Comparison of ENCODE assay signal across 23 cellular contexts in genomic region chr19:37342753-37343152, GRCh38. TPM values are rescaled to one million over a fixed set of nuclear protein-coding genes. Genes with fewer than 3 reads are reported as not detected.
A peak's percentile ranks its signal among the peaks of the same experiment; 100 is the strongest.
DNase-seq lines count a peak whose midpoint lies in the region; ATAC-seq and TF ChIP-seq lines count a peak whose summit lies in the region.
"Had no signal": no experiment of that assay in that cellular context is flagged by ENCODE, and none has a peak within 500 bp of the region (broad histone marks: within the 10 kb centered on the region; RNA-seq: fewer than 3 reads in every experiment).

No MANE protein-coding gene starts in this region.

- H3K9me3 ChIP-seq in heart left ventricle (peaks cover 0 to 6% (median 0%) of the 10 kb centered on the region in 12 donors), right atrium auricular region (no peaks in the 10 kb centered on the region)
- H3K9me3 ChIP-seq: SK-N-SH had no signal

- no peak overlapping the region for H3K4me3 ChIP-seq in heart left ventricle
- H3K4me3 ChIP-seq in right atrium auricular region = no peak overlapping the region
- no peak overlapping the region for H3K4me3 ChIP-seq in fibroblast of pulmonary artery (replicated peaks; ENCODE audit: low read depth, low read length)
- H3K4me3 ChIP-seq: A549, BLaER1, Peyer's patch had no signal

- ATAC-seq in heart left ventricle = peak in 3 of 4 donors; percentile 35 to 47 (median 39)
- ATAC-seq: A549 had no signal

- peak overlapping the region in 1 of 12 donors; percentile 7 for H3K27ac ChIP-seq in heart left ventricle
- no peak overlapping the region for H3K27ac ChIP-seq in right atrium auricular region
- H3K27ac ChIP-seq: A549, BLaER1, Peyer's patch had no signal

- H3K4me1 ChIP-seq in heart left ventricle (peaks cover 3 to 44% (median 13%) of the 10 kb centered on the region in 12 donors), right atrium auricular region (peaks cover 0 to 14% of the 10 kb centered on the region in 2 donors)
- H3K4me1 ChIP-seq: A549, Peyer's patch had no signal

- H3K27me3 ChIP-seq in heart left ventricle = no peaks in the 10 kb centered on the region
- no peaks in the 10 kb centered on the region for H3K27me3 ChIP-seq in right atrium auricular region
- H3K27me3 ChIP-seq: BLaER1, Peyer's patch had no signal

- H3K36me3 ChIP-seq in heart left ventricle (peaks cover 0 to 47% (median 28%) of the 10 kb centered on the region in 9 donors), right atrium auricular region (peaks cover 32% of the 10 kb centered on the region)

- TF ChIP-seq POLR2A in heart left ventricle (IDR thresholded peaks at IDR 0.05) = peak in 1 of 2 donors; percentile 11

- intact Hi-C loops in heart left ventricle (cut with DNase I) = no loop called here

- DNase-seq in heart left ventricle = no peak
- no peak for DNase-seq in right atrium auricular region (ENCODE audit: low spot score)
- DNase-seq in M059J (ENCODE audit: low read depth) = peak; percentile 43
- DNase-seq in fibroblast of pulmonary artery (ENCODE audit: low read depth) = peak; percentile 22
- no peak for DNase-seq in NCI-H1417 (lab: John Stamatoyannopoulos, UW)
- no peak for DNase-seq in stimulated activated CD4-positive, alpha-beta T cell treated with anti-CD3 and anti-CD28 coated beads, Interleukin-15, amount 100 ng/mL, for 24 hours
- DNase-seq in Kasumi-1 (lab: John Stamatoyannopoulos, UW) = no peak
- DNase-seq: CD4-positive, alpha-beta memory T cell; H9; IMR-90; MM.1S; NCI-H1092; NCI-H146; NCI-H2029 treated with DMSO at 0.1 percent for 48 hours; NCI-H2171; NCI-H446 treated with DMSO at 0.1 percent for 48 hours; NCI-H69; NK-92 treated with Interleukin-12 subunit alpha and Interleukin-12 subunit beta, amount 100 ng/mL, for 24 hours; Peyer's patch; SHP77; SK-N-SH had no signal

- TF ChIP-seq CTCF in heart left ventricle (IDR thresholded peaks at IDR 0.05) (no peak), right atrium auricular region (IDR thresholded peaks at IDR 0.05) (no peak), fibroblast of pulmonary artery (IDR thresholded peaks at IDR 0.05; ENCODE audit: low read length, missing control alignments) (no peak)

- WGBS in heart left ventricle, 4 donors = 83 to 96% (median 92%) methylated on average over 5 of the region's 5 CpGs

RNA-seq across cellular contexts. Expression of gene ZNF527, which starts 28.1 kb away (rescaled TPM):
- total RNA-seq in heart left ventricle (1 to 10 TPM; 3.9 to 9.3 (median 6.1) TPM), right atrium auricular region (1 to 10 TPM; 6.9 to 7.3 TPM)
- polyA plus RNA-seq in heart left ventricle = 1 to 10 TPM; 4.0 to 5.3 TPM
- total RNA-seq in M059J (2014; rRNA removed; shearing (Covaris generic)) = 4.1 and 4.6 TPM in 2 replicates

Comparison
In these comparisons a context has a peak if more than half of its experiments do, and no peak if none do; other contexts are left out.
1. DNase-seq: peak in M059J (single experiment) and fibroblast of pulmonary artery (single experiment); none in heart left ventricle (0 of 5), right atrium auricular region (single experiment), NCI-H1417 (0 of 3), stimulated activated CD4-positive, alpha-beta T cell treated with anti-CD3 and anti-CD28 coated beads, Interleukin-15, amount 100 ng/mL, for 24 hours (single experiment) and Kasumi-1 (0 of 2).